ENCODE assay signal across 14 cellular contexts in the genomic region with DNA sequence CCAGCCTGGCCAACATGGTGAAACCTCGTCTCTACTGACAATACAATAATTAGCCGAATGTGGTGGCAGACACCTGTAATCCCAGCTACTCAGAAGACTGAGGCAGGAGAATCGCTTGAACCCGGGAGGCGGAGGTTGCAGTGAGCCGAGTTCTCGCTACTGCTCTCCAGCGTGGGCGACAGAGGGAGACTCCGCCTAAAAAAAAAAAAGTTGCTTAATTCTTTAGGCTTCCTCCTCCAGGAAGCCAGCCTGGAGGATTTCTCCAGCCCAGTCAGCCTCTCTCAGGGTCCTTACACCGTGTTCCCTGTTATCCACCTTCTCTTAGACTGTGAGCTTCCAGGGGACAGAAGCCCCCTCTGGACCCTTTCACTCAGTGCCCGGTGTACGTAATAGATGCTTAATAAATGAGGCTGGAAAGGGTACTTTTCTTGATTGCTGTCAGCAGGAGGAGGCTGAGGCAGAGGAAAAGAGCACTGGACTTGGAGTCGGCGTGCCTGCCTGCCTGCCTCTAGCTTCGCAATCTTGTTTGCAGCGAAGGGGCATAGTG. TPM values are rescaled to one million over a fixed set of nuclear protein-coding genes. Genes with fewer than 3 reads are reported as not detected.
A peak's percentile ranks its signal among the peaks of the same experiment; 100 is the strongest.
DNase-seq lines count a peak whose midpoint lies in the region; ATAC-seq and TF ChIP-seq lines count a peak whose summit lies in the region.
"Had no signal": no experiment of that assay in that cellular context is flagged by ENCODE, and none has a peak within 500 bp of the region (broad histone marks: within the 10 kb centered on the region; RNA-seq: fewer than 3 reads in every experiment).

No MANE protein-coding gene starts in this region.

- peaks cover 38% of the 10 kb centered on the region for H3F3A ChIP-seq in neural progenitor cell (ENCODE audit: low read depth)

- H3K9me3 Mint-ChIP-seq in endodermal cell, result no peaks in the 10 kb centered on the region
- no peaks in the 10 kb centered on the region for H3K9me3 Mint-ChIP-seq in neural progenitor cell
- no peaks in the 10 kb centered on the region for H3K9me3 Mint-ChIP-seq in type B pancreatic cell

- peak overlapping the region; percentile 42 to 92 (median 80) for H3K27ac ChIP-seq in heart left ventricle
- H3K27ac ChIP-seq in endodermal cell (ENCODE audit: low read depth, low read length), result no peak overlapping the region
- H3K27ac ChIP-seq in neural progenitor cell, result no peak overlapping the region
- no peak overlapping the region for H3K27ac ChIP-seq in RWPE1
- H3K27ac ChIP-seq: SJSA1 had no signal

- WGBS in heart left ventricle, 4 donors, result 52 to 65% (median 61%) methylated on average over 17 of the region's 17 CpGs
- 52 to 53% methylated on average over 12 to 17 of the region's 17 CpGs for WGBS in endodermal cell (ENCODE audit: insufficient coverage in 1 of 2, insufficient read length in 1 of 2), 2 experiments

- peaks cover 0 to 17% (median 0%) of the 10 kb centered on the region in 9 donors for H3K27me3 ChIP-seq in heart left ventricle
- H3K27me3 ChIP-seq in endodermal cell (ENCODE audit: control insufficient read depth, insufficient read depth, low read length, poor library complexity, severe bottlenecking), result peaks cover 10% of the 10 kb centered on the region
- peaks cover 82% of the 10 kb centered on the region for H3K27me3 ChIP-seq in neural progenitor cell

- H3K4me3 ChIP-seq in heart left ventricle, result peak overlapping the region; percentile 16 to 60 (median 48)
- no peak overlapping the region for H3K4me3 ChIP-seq in endodermal cell (ENCODE audit: low read length)
- peak overlapping the region; percentile 60 for H3K4me3 ChIP-seq in neural progenitor cell

- DNase-seq in heart left ventricle (no peak), left ventricle myocardium superior (no peak), endodermal cell (no peak), neural progenitor cell (ENCODE audit: low spot score) (no peak), type B pancreatic cell (ENCODE audit: extremely low spot score, unreplicated experiment) (no peak), RWPE1 (ENCODE audit: low spot score) (no peak)
- DNase-seq: activated gamma-delta T cell, cortex of kidney, DMS79 treated with DMSO at 0.1 percent for 48 hours, NCI-H510A had no signal

- peak overlapping the region; percentile 95 for H3K4me2 ChIP-seq in neural progenitor cell

- H3K4me1 Mint-ChIP-seq in endodermal cell, result peaks cover 34% of the 10 kb centered on the region
- peaks cover 34% of the 10 kb centered on the region for H3K4me1 Mint-ChIP-seq in neural progenitor cell
- peaks cover 10% of the 10 kb centered on the region for H3K4me1 Mint-ChIP-seq in type B pancreatic cell (ENCODE audit: unreplicated experiment)

- intact Hi-C loops in heart left ventricle (cut with DNase I), result loop anchor here in 3 of 10 donors (2.0 to 5.0 kb wide), 3 partner anchors 53 to 424 kb away; partner anchors contain the start of gene EIF4EBP2 (in 1 of the 3)
- intact Hi-C loops in left ventricle myocardium superior (cut with micrococcal nuclease), result no loop called here

- peaks cover 0 to 42% (median 26%) of the 10 kb centered on the region in 12 donors for H3K4me1 ChIP-seq in heart left ventricle
- no peaks in the 10 kb centered on the region for H3K4me1 ChIP-seq in endodermal cell (ENCODE audit: control insufficient read depth, insufficient read depth, low read length)
- H3K4me1 ChIP-seq in neural progenitor cell, result peaks cover 26% of the 10 kb centered on the region

- H3K4me3 Mint-ChIP-seq in endodermal cell (peak overlapping the region; percentile 59), neural progenitor cell (peak overlapping the region; percentile 57), type B pancreatic cell (peak overlapping the region; percentile 31)

- no peak for TF ChIP-seq POLR2A in heart left ventricle (IDR thresholded peaks at IDR 0.05)

- H3K36me3 Mint-ChIP-seq in endodermal cell (ENCODE audit: low read depth) (no peaks in the 10 kb centered on the region), neural progenitor cell (no peaks in the 10 kb centered on the region), type B pancreatic cell (no peaks in the 10 kb centered on the region)

- no peak for ATAC-seq in heart left ventricle
- no peak for ATAC-seq in left ventricle myocardium superior
- no peak for ATAC-seq in GM19467 (IDR thresholded peaks at IDR 0.05; ENCODE audit: unreplicated experiment)
- ATAC-seq in HG03457 (IDR thresholded peaks at IDR 0.05; ENCODE audit: unreplicated experiment), result no peak

- H3K79me2 ChIP-seq in neural progenitor cell (ENCODE audit: low read depth), result no peaks in the 10 kb centered on the region

- H3K27me3 Mint-ChIP-seq in endodermal cell (ENCODE audit: insufficient read depth), result peaks cover 21% of the 10 kb centered on the region
- H3K27me3 Mint-ChIP-seq in neural progenitor cell (ENCODE audit: insufficient read depth, low read depth), result peaks cover 34% of the 10 kb centered on the region
- peaks cover 57% of the 10 kb centered on the region for H3K27me3 Mint-ChIP-seq in type B pancreatic cell

- CTCF ChIA-PET in RWPE1 (lab: Yijun Ruan, JAX), result interaction anchor here (0.6 to 1.6 kb wide), 2 partner anchors 79 to 758 kb away, joined by 4 to 9 read pairs; no protein-coding TSS in a partner anchor

- H3K9me3 ChIP-seq in heart left ventricle (no peaks in the 10 kb centered on the region), endodermal cell (ENCODE audit: control insufficient read depth, low read length) (no peaks in the 10 kb centered on the region), neural progenitor cell (ENCODE audit: low read depth) (no peaks in the 10 kb centered on the region)
- H3K9me3 ChIP-seq: SJSA1 had no signal

- H3K36me3 ChIP-seq in heart left ventricle (no peaks in the 10 kb centered on the region), endodermal cell (ENCODE audit: control insufficient read depth, insufficient read depth, low read length) (no peaks in the 10 kb centered on the region), neural progenitor cell (no peaks in the 10 kb centered on the region)
- H3K36me3 ChIP-seq: SJSA1 had no signal

- H2AFZ ChIP-seq in neural progenitor cell (replicated peaks), result peak overlapping the region; percentile 97

- no peak overlapping the region for H3K27ac Mint-ChIP-seq in endodermal cell
- H3K27ac Mint-ChIP-seq in neural progenitor cell, result peak overlapping the region; percentile 60
- no peak overlapping the region for H3K27ac Mint-ChIP-seq in type B pancreatic cell

- no peak for TF ChIP-seq CTCF in heart left ventricle (IDR thresholded peaks at IDR 0.05)
- TF ChIP-seq CTCF in endodermal cell (conservative IDR thresholded peaks at IDR 0.05), result no peak
- TF ChIP-seq CTCF in neural progenitor cell (IDR thresholded peaks at IDR 0.05), result no peak
- no peak for TF ChIP-seq CTCF in type B pancreatic cell (conservative IDR thresholded peaks at IDR 0.05)
- no peak for TF ChIP-seq CTCF in RWPE1 (conservative IDR thresholded peaks at IDR 0.05; ENCODE audit: low read depth)

- H4K20me1 ChIP-seq in neural progenitor cell (ENCODE audit: low read depth), result peaks cover 25% of the 10 kb centered on the region

- H3K9ac ChIP-seq in endodermal cell (ENCODE audit: extremely low read depth, low read length, poor library complexity, severe bottlenecking), result no peak overlapping the region
- H3K9ac ChIP-seq in neural progenitor cell, result no peak overlapping the region

- POLR2A ChIA-PET in RWPE1 (lab: Yijun Ruan, JAX; ENCODE audit: low non-redundant PET), result no interaction called here

RNA-seq across cellular contexts. Expression of gene NODAL, which starts 16.4 kb away (rescaled TPM):
- total RNA-seq in heart left ventricle, result under 1 TPM in 2 of 9 donors, not detected in 7; 0.22 to 0.37 TPM
- not detected for polyA plus RNA-seq in heart left ventricle
- total RNA-seq in left ventricle myocardium superior, result not detected
- 10 to 100 TPM; 18.2 to 71.0 TPM for total RNA-seq in endodermal cell
- 36.1 TPM for polyA plus RNA-seq in endodermal cell (2013, experiment 1 of 2)
- polyA plus RNA-seq in endodermal cell (2013, experiment 2 of 2), result 39.2 TPM
- total RNA-seq in neural progenitor cell (ENCODE audit: low replicate concordance), result not detected in 2 replicates
- total RNA-seq in type B pancreatic cell (ENCODE audit: low replicate concordance), result not detected in 2 replicates
- total RNA-seq: mononuclear cell, SJSA1 had no signal

RNA-seq across cellular contexts. Expression of gene PALD1, which starts 20.7 kb away (rescaled TPM):
- total RNA-seq in heart left ventricle (10 to 100 TPM in 1 of 9 donors, 1 to 10 TPM in 8; 3.2 to 12.3 (median 6.7) TPM), left ventricle myocardium superior (5.2 TPM), endodermal cell (10 to 100 TPM; 17.3 to 19.7 TPM), neural progenitor cell (ENCODE audit: low replicate concordance) (9.6 and 20.4 TPM in 2 replicates), type B pancreatic cell (ENCODE audit: low replicate concordance) (0.43 and 9.6 TPM in 2 replicates)
- polyA plus RNA-seq in heart left ventricle, result 1 to 10 TPM; 2.7 to 4.7 TPM
- 12.0 TPM for polyA plus RNA-seq in endodermal cell (2013, experiment 1 of 2)
- 11.6 TPM for polyA plus RNA-seq in endodermal cell (2013, experiment 2 of 2)
- total RNA-seq: SJSA1 had no signal

RNA-seq across cellular contexts. Expression of gene EIF4EBP2, which starts 53.9 kb away (rescaled TPM):
- 100 to 1,000 TPM in 1 of 9 donors, 10 to 100 TPM in 8; 78.3 to 150 (median 89.7) TPM for total RNA-seq in heart left ventricle
- 10 to 100 TPM; 20.6 to 41.8 TPM for polyA plus RNA-seq in heart left ventricle
- total RNA-seq in left ventricle myocardium superior, result 88.4 TPM
- 100 to 1,000 TPM; 103 to 119 TPM for total RNA-seq in endodermal cell
- polyA plus RNA-seq in endodermal cell (2013, experiment 1 of 2), result 85.9 TPM
- 81.0 TPM for polyA plus RNA-seq in endodermal cell (2013, experiment 2 of 2)
- total RNA-seq in neural progenitor cell (ENCODE audit: low replicate concordance), result 110 and 122 TPM in 2 replicates
- 80.4 and 100 TPM in 2 replicates for total RNA-seq in type B pancreatic cell (ENCODE audit: low replicate concordance)

Comparison
In these comparisons a context has a peak if more than half of its experiments do, and no peak if none do; other contexts are left out.
1. H3K27ac ChIP-seq: peak in heart left ventricle (12 of 12); none in endodermal cell (single experiment), neural progenitor cell (single experiment) and RWPE1 (single experiment).
2. RNA of gene NODAL, which starts 16.4 kb away (total RNA-seq): 18.2 to 71.0 TPM in endodermal cell; 0.22 to 0.37 TPM in heart left ventricle, not detected in left ventricle myocardium superior (single experiment), not detected in neural progenitor cell and not detected in type B pancreatic cell; every median in the first group is over 10 times any median in the second.
3. Peak in every context shown above with its lines, with median percentiles within 50 percentile points of each other: H3K4me3 Mint-ChIP-seq.